In the genomic region with DNA sequence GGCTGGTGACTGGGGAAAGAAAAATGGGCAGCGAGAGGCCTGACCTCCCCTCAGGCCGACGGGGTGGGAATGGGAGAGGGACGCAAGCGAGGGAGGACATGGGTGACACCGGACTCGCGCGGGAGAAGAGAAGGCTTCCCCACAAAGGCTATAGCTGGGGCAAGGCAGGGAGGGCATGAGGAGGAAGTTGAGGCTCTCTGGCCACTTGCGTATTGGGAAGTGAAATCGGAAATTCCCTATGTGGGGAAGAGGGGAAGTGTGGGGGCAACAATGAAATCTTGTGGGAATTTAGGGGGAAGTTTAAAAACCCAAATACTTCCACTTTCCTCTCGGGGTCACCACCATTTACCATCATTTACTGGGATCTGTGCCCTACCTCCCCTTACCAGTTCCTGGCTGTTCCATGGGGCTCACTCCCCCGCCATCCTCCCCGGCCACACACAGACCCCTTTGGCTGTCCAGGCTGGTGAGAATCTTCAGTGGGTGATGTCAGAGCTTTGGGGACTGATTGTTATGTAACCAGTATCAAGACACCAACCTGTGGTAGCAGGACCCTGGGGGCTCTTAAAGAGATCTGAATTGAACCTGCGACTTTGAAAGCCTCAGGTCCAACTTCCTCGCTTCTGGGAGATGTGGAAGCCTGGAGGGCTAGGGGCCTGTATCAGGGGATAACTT, we compare ENCODE assay signal across 8 cellular contexts. TPM values are rescaled to one million over a fixed set of nuclear protein-coding genes. Genes with fewer than 3 reads are reported as not detected.
DNase-seq lines count a peak whose midpoint lies in the region; ATAC-seq and TF ChIP-seq lines count a peak whose summit lies in the region.

No MANE protein-coding gene starts in this region.

- H3K27me3 ChIP-seq in gastrocnemius medialis = no peaks in the 10 kb centered on the region

- peak overlapping the region; percentile 96 for H3K4me3 Mint-ChIP-seq in T-helper 2 cell treated with Interferon-gamma antibody and Interleukin-4, amounts not matched to agents 5 μg/mL and 100 μg/mL, for 36 hours

- intact Hi-C loops in gastrocnemius medialis (cut with DNase I; ENCODE audit: low total_unique reads) = loop anchor here (10.0 kb wide), 1 partner anchor 635 kb away; a partner anchor contains a TSS

- TF ChIP-seq CTCF in VCaP (conservative IDR thresholded peaks at IDR 0.05) (no peak), gastrocnemius medialis (IDR thresholded peaks at IDR 0.05 in 4 of 5, conservative IDR thresholded peaks at IDR 0.05 in 1 of 5) (no peak)

- peaks cover 54 to 59% of the 10 kb centered on the region in 2 donors for H3K4me1 ChIP-seq in gastrocnemius medialis

- no peak for DNase-seq in T-helper 2 cell treated with Interferon-gamma antibody and Interleukin-4, amounts not matched to agents 5 μg/mL and 100 μg/mL, for 36 hours (ENCODE audit: low spot score)
- DNase-seq in T-helper 2 cell = no peak
- DNase-seq in globus pallidus (ENCODE audit: low spot score) = peak; percentile 57
- DNase-seq in gastrocnemius medialis = no peak
- DNase-seq in G401 (ENCODE audit: low spot score) = no peak

- no peaks in the 10 kb centered on the region for H3K27me3 Mint-ChIP-seq in T-helper 2 cell treated with Interferon-gamma antibody and Interleukin-4, amounts not matched to agents 5 μg/mL and 100 μg/mL, for 36 hours (ENCODE audit: low read depth)

- H3K4me3 ChIP-seq in gastrocnemius medialis = peak overlapping the region; percentile 71 to 82 (median 78)

- in situ Hi-C loops in gastrocnemius medialis (cut with MboI; ENCODE audit: low sequenced_read_pairs in 4 of 4) (no loop called here), G401 (cut with HindIII; ENCODE audit: low sequenced_read_pairs) (no loop called here)

- no peaks in the 10 kb centered on the region for H3K9me3 Mint-ChIP-seq in T-helper 2 cell treated with Interferon-gamma antibody and Interleukin-4, amounts not matched to agents 5 μg/mL and 100 μg/mL, for 36 hours

- peak overlapping the region; percentile 97 for H3K27ac Mint-ChIP-seq in T-helper 2 cell treated with Interferon-gamma antibody and Interleukin-4, amounts not matched to agents 5 μg/mL and 100 μg/mL, for 36 hours

- H3K4me1 Mint-ChIP-seq in T-helper 2 cell treated with Interferon-gamma antibody and Interleukin-4, amounts not matched to agents 5 μg/mL and 100 μg/mL, for 36 hours (ENCODE audit: low read depth) = peaks cover 53% of the 10 kb centered on the region

- no peak for TF ChIP-seq POLR2A in gastrocnemius medialis (IDR thresholded peaks at IDR 0.05)

- ATAC-seq in gastrocnemius medialis = peak in 1 of 2 donors; percentile 0
- ATAC-seq in HG03354 (IDR thresholded peaks at IDR 0.05; ENCODE audit: poor library complexity, severe bottlenecking, unreplicated experiment) = no peak
- no peak for ATAC-seq in HG03520 (IDR thresholded peaks at IDR 0.05; ENCODE audit: unreplicated experiment)

- H3K27ac ChIP-seq in VCaP (peak overlapping the region; percentile 94), gastrocnemius medialis (peak overlapping the region; percentile 94 to 95 (median 94))

- peaks cover 31% of the 10 kb centered on the region for H3K36me3 Mint-ChIP-seq in T-helper 2 cell treated with Interferon-gamma antibody and Interleukin-4, amounts not matched to agents 5 μg/mL and 100 μg/mL, for 36 hours (ENCODE audit: low read depth)

- no peaks in the 10 kb centered on the region for H3K36me3 ChIP-seq in gastrocnemius medialis

- H3K9me3 ChIP-seq in gastrocnemius medialis = no peaks in the 10 kb centered on the region

RNA-seq across cellular contexts. Expression of a gene that starts 0.9 kb away (rescaled TPM):
- 10 to 100 TPM; 24.8 to 46.2 (median 31.3) TPM for total RNA-seq in gastrocnemius medialis
- 25.3 and 32.4 TPM in 2 replicates for total RNA-seq in G401 (2014; rRNA removed; shearing (Covaris generic))

RNA-seq across cellular contexts. Expression of a gene that starts 34.9 kb away (rescaled TPM):
- under 1 TPM in 2 of 4 donors, not detected in 2; 0.15 to 0.19 TPM for total RNA-seq in gastrocnemius medialis
- 1.6 and 2.3 TPM in 2 replicates for total RNA-seq in G401 (2014; rRNA removed; shearing (Covaris generic))

RNA-seq across cellular contexts. Expression of a gene that starts 37.6 kb away (rescaled TPM):
- 10 to 100 TPM; 10.7 to 97.5 (median 37.9) TPM for total RNA-seq in gastrocnemius medialis
- total RNA-seq in G401 (2014; rRNA removed; shearing (Covaris generic)) = 15.8 and 20.5 TPM in 2 replicates

RNA-seq across cellular contexts. Expression of a gene that starts 45.1 kb away (rescaled TPM):
- total RNA-seq in gastrocnemius medialis = 10 to 100 TPM; 17.2 to 34.2 (median 24.3) TPM
- 11.7 and 20.5 TPM in 2 replicates for total RNA-seq in G401 (2014; rRNA removed; shearing (Covaris generic))

RNA-seq across cellular contexts. Expression of a gene that starts 56.3 kb away (rescaled TPM):
- not detected for total RNA-seq in gastrocnemius medialis
- total RNA-seq in G401 (2014; rRNA removed; shearing (Covaris generic)) = 0.54 and 0.80 TPM in 2 replicates
